25 cellular contexts compared by ENCODE assay signal in the genomic region with DNA sequence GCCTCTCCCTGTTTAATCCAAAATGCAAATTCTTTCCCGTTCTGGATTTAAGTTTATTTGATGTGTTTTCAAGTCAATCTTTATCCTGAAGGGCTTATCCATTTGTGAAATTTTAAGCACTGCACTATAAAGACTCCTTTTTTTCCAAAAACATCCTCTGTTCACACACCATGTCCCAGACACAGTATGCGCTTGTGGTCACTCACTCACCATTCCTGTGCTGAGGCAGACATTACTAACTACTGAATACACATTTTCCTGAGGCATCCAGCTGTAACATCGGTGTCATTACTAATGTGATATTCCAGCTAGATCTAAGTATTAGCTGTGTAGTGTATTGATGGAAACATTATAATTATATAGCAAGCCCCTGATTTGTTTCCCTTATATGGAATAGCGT.
DNase-seq lines count a peak whose midpoint lies in the region; ATAC-seq, FAIRE-seq and TF ChIP-seq lines count a peak whose summit lies in the region.
"Had no signal": no experiment of that assay in that cellular context is flagged by ENCODE, and none has a peak within 500 bp of the region (broad histone marks: within the 10 kb centered on the region; RNA-seq: fewer than 3 reads in every experiment).

No MANE protein-coding gene starts in this region.

- H3K4me1 ChIP-seq in adipocyte (ENCODE audit: control insufficient read depth, insufficient read depth, low read length) (no peaks in the 10 kb centered on the region), left lung (no peaks in the 10 kb centered on the region)
- H3K4me1 ChIP-seq: right lobe of liver, suprapubic skin, vagina had no signal

- no peak for TF ChIP-seq POLR2A in H54 (IDR thresholded peaks at IDR 0.05; ENCODE audit: low read depth, low read length)

- DNase-seq in ELR (ENCODE audit: low read depth) (peak; percentile 75), adipocyte (ENCODE audit: low read depth) (peak; percentile 40), iris pigment epithelial cell (ENCODE audit: low read depth) (peak; percentile 45), renal cortical epithelial cell (ENCODE audit: low read depth) (peak; percentile 92), left lung (no peak), H54 (ENCODE audit: insufficient read length, low spot score) (no peak), NCI-H1092 treated with DMSO at 0.1 percent for 48 hours (lab: John Stamatoyannopoulos, UW) (no peak)
- DNase-seq in stimulated activated CD4-positive, alpha-beta T cell treated with anti-CD3 and anti-CD28 coated beads, Interleukin-2, amount 100 ng/mL, for 24 hours: no peak
- DNase-seq: activated CD4-positive, alpha-beta memory T cell treated with anti-CD3 and anti-CD28 coated beads, Interleukin-2, amount 10 ng/mL, durations not matched to agents 7 days and 5 days; activated effector memory CD4-positive, alpha-beta T cell treated with anti-CD3 and anti-CD28 coated beads, Interleukin-2, amount 50 U/mL, for 16 hours; DMS 273 treated with DMSO at 0.1 percent for 48 hours; hippocampal formation; MM.1S; naive B cell; NCI-H2171; NCI-H526 treated with DMSO at 0.1 percent for 48 hours; pancreas; right lobe of liver; T-helper 9 cell had no signal

- H3K27ac ChIP-seq in left lung: no peak overlapping the region
- H3K27ac ChIP-seq: cardiac muscle cell, pancreas, right lobe of liver, suprapubic skin, vagina had no signal

- H3K9me3 ChIP-seq in adipocyte (ENCODE audit: control insufficient read depth, low read length) (no peaks in the 10 kb centered on the region), left lung (no peaks in the 10 kb centered on the region)
- H3K9me3 ChIP-seq: pancreas, right lobe of liver, suprapubic skin, vagina had no signal

- intact Hi-C loops in left lung (cut with DNase I): no loop called here

- no peaks in the 10 kb centered on the region for H3K27me3 ChIP-seq in adipocyte (replicated peaks; ENCODE audit: control insufficient read depth, insufficient read depth, low read length)
- no peaks in the 10 kb centered on the region for H3K27me3 ChIP-seq in left lung
- H3K27me3 ChIP-seq: cardiac muscle cell, pancreas, right lobe of liver, suprapubic skin, vagina had no signal

- FAIRE-seq in H54 (lab: Jason Lieb, UNC): no peak
- FAIRE-seq: G401.6, K562, pancreas had no signal

- TF ChIP-seq CTCF in left lung (IDR thresholded peaks at IDR 0.05): no peak

- ATAC-seq in left lung: no peak
- ATAC-seq: K562, right lobe of liver had no signal

- no peak overlapping the region for H3K4me3 ChIP-seq in adipocyte (ENCODE audit: low read length)
- H3K4me3 ChIP-seq in left lung: no peak overlapping the region
- H3K4me3 ChIP-seq: cardiac muscle cell, K562, lung, pancreas, right lobe of liver, suprapubic skin, vagina had no signal

- no peaks in the 10 kb centered on the region for H3K36me3 ChIP-seq in adipocyte (ENCODE audit: control insufficient read depth, insufficient read depth, low read length, severe bottlenecking)
- no peaks in the 10 kb centered on the region for H3K36me3 ChIP-seq in left lung
- H3K36me3 ChIP-seq: cardiac muscle cell, pancreas, right lobe of liver, suprapubic skin, vagina had no signal

- no peak overlapping the region for H3K9ac ChIP-seq in adipocyte (ENCODE audit: low read length)

Comparison
In these comparisons a context has a peak if more than half of its experiments do, and no peak if none do; other contexts are left out.
1. DNase-seq: peak in ELR (single experiment), adipocyte (single experiment), iris pigment epithelial cell (single experiment) and renal cortical epithelial cell (single experiment); none in left lung (0 of 2), stimulated activated CD4-positive, alpha-beta T cell treated with anti-CD3 and anti-CD28 coated beads, Interleukin-2, amount 100 ng/mL, for 24 hours (0 of 2), H54 (single experiment) and NCI-H1092 treated with DMSO at 0.1 percent for 48 hours (single experiment).